Comparison of ENCODE assay signal across 1 cellular context in the genomic region with DNA sequence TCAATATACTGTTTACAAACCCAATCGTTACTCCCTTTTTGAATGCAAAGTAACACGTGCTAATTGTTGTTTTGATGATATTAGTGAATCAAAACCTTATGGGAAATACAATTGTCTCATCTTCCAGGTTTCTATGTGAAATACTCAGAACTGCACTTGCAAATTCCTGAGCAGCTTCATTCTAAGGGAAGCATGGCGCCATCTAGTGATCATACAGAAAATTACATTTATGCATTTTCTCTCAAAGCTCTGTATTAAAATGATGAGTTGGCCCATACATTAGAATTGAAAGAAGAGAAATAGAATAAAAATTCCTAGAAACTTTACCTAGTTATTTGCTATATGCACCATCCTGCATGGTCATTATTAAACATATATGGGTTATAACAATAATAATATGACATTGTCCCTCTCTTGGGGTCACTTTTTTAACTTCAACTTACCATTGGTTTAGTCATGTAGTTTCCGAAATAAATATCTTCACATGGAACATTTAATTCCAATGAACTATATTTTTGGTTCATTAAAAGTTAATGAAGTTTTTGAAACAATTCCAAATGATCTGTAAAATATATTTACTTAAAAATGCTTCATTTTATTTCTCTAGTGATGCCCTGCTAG.
TF ChIP-seq lines count a peak whose summit lies in the region.

No MANE protein-coding gene starts in this region.

TF ChIP-seq in K562, 482 proteins besides CTCF, POLR2A, EP300 and RAD21 (continued from another document):
- TF ChIP-seq, protein P1, sequence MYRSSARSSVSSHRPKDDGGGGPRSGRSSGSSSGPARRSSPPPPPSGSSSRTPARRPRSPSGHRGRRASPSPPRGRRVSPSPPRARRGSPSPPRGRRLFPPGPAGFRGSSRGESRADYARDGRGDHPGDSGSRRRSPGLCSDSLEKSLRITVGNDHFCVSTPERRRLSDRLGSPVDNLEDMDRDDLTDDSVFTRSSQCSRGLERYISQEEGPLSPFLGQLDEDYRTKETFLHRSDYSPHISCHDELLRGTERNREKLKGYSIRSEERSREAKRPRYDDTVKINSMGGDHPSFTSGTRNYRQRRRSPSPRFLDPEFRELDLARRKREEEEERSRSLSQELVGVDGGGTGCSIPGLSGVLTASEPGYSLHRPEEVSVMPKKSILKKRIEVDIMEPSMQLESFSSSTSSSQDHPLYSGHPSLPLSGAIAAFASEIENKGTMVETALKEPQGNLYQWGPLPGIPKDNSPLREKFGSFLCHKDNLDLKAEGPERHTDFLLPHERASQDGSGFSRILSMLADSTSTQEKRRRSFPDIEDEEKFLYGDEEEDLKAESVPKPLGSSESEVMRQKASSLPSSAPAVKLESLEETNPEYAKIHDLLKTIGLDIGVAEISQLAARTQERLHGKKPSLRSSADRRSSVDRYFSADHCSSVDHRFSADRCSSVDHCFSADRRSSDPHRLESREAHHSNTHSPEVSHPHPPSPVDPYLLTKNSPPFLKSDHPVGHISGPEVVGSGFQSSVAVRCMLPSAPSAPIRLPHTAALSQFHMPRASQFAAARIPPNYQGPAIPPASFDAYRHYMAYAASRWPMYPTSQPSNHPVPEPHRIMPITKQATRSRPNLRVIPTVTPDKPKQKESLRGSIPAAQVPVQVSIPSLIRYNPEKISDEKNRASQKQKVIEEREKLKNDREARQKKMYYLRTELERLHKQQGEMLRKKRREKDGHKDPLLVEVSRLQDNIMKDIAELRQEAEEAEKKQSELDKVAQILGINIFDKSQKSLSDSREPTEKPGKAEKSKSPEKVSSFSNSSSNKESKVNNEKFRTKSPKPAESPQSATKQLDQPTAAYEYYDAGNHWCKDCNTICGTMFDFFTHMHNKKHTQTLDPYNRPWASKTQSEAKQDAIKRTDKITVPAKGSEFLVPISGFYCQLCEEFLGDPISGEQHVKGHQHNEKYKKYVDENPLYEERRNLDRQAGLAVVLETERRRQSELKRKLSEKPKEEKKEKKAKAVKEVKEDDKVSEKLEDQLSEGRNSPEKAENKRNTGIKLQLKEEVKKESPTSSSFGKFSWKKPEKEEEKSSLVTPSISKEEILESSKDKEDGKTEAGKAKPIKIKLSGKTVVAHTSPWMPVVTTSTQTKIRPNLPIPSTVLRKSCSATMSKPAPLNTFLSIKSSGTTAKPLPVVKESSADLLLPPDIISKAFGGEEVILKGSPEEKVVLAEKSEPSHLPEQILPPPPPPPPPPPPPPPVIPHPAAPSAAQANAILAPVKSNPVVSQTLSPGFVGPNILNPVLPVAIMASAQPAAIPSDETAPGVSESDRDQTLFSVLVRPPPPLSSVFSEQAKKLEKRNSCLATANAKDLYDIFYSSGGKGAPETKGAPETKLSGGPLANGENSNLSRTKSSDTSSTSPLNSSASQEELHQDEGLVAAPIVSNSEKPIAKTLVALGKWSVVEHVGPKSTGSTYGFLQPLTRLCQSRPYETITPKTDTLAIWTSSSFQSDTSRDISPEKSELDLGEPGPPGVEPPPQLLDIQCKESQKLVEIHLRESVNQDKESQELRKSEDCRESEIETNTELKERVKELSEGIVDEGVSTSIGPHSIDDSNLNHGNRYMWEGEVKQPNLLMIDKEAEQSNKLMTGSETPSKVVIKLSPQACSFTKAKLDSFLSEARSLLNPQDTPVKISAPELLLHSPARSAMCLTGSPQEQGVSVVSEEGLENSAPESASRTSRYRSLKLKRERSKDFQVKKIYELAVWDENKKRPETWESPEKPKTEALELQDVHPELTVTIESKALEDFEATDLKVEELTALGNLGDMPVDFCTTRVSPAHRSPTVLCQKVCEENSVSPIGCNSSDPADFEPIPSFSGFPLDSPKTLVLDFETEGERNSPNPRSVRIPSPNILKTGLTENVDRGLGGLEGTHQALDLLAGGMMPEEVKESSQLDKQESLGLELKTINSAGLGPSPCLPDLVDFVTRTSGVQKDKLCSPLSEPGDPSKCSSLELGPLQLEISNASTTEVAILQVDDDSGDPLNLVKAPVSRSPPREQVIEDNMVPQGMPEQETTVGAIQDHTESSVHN (IDR thresholded peaks at IDR 0.05; ENCODE audit: borderline replicate concordance in 1 of 2, low read depth in 1 of 2) = no peak
